2 cellular contexts compared by ENCODE assay signal in genomic region chr16:82241469-82242052, GRCh38.
A peak's percentile ranks its signal among the peaks of the same experiment; 100 is the strongest.
TF ChIP-seq lines count a peak whose summit lies in the region.

No MANE protein-coding gene starts in this region.

TF ChIP-seq in H1, 55 proteins besides CTCF, POLR2A, EP300 and RAD21 (continued from another document):
- TF ChIP-seq CHD7 (IDR thresholded peaks at IDR 0.05; ENCODE audit: insufficient replicate concordance, low read length) (no peak), POLR2AphosphoS5 (IDR thresholded peaks at IDR 0.05; ENCODE audit: low read depth, low read length) (no peak)

TF ChIP-seq in neural cell, 6 proteins besides CTCF, POLR2A, EP300 and RAD21 (continued from another document):
- TF ChIP-seq, protein P1, sequence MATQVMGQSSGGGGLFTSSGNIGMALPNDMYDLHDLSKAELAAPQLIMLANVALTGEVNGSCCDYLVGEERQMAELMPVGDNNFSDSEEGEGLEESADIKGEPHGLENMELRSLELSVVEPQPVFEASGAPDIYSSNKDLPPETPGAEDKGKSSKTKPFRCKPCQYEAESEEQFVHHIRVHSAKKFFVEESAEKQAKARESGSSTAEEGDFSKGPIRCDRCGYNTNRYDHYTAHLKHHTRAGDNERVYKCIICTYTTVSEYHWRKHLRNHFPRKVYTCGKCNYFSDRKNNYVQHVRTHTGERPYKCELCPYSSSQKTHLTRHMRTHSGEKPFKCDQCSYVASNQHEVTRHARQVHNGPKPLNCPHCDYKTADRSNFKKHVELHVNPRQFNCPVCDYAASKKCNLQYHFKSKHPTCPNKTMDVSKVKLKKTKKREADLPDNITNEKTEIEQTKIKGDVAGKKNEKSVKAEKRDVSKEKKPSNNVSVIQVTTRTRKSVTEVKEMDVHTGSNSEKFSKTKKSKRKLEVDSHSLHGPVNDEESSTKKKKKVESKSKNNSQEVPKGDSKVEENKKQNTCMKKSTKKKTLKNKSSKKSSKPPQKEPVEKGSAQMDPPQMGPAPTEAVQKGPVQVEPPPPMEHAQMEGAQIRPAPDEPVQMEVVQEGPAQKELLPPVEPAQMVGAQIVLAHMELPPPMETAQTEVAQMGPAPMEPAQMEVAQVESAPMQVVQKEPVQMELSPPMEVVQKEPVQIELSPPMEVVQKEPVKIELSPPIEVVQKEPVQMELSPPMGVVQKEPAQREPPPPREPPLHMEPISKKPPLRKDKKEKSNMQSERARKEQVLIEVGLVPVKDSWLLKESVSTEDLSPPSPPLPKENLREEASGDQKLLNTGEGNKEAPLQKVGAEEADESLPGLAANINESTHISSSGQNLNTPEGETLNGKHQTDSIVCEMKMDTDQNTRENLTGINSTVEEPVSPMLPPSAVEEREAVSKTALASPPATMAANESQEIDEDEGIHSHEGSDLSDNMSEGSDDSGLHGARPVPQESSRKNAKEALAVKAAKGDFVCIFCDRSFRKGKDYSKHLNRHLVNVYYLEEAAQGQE (IDR thresholded peaks at IDR 0.05; ENCODE audit: borderline replicate concordance), result no peak
- TF ChIP-seq SMC3 (conservative IDR thresholded peaks at IDR 0.05; ENCODE audit: poor library complexity), result no peak
- peak; percentile 74 for TF ChIP-seq POLR2AphosphoS5 (IDR thresholded peaks at IDR 0.05)
